Comparison of ENCODE assay signal across 3 cellular contexts in the genomic region with DNA sequence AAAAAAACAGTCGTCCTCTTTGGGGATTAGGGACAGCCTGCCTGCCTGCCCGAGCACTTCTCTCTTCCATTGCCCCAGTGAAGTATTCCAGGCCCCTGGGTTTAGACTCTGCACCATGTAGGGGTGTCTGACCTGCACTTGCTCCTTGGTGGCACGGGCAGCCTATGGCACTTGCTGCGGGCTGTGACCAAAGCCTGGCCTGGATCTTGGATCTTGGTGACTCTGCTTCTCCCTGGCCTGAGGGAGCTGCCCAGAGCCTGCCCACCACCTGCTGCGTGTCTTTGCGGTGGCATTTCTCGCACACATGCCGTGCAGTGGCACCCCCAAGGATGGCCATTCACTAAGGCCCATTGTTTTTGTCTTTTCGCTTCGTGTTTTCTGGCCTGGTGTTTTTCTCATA.
A peak's percentile ranks its signal among the peaks of the same experiment; 100 is the strongest.
TF ChIP-seq lines count a peak whose summit lies in the region.

No MANE protein-coding gene starts in this region.

TF ChIP-seq in SK-N-SH treated with all-trans-retinoic acid at 6 μM for 48 hours, 23 proteins besides CTCF, POLR2A, EP300 and RAD21:
- TF ChIP-seq, protein P1, sequence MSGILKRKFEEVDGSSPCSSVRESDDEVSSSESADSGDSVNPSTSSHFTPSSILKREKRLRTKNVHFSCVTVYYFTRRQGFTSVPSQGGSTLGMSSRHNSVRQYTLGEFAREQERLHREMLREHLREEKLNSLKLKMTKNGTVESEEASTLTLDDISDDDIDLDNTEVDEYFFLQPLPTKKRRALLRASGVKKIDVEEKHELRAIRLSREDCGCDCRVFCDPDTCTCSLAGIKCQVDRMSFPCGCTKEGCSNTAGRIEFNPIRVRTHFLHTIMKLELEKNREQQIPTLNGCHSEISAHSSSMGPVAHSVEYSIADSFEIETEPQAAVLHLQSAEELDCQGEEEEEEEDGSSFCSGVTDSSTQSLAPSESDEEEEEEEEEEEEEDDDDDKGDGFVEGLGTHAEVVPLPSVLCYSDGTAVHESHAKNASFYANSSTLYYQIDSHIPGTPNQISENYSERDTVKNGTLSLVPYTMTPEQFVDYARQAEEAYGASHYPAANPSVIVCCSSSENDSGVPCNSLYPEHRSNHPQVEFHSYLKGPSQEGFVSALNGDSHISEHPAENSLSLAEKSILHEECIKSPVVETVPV (CRISPR knock-in tag; IDR thresholded peaks at IDR 0.05) = no peak
- no peak for TF ChIP-seq ZFP30 (CRISPR knock-in tag; IDR thresholded peaks at IDR 0.05)
- no peak for TF ChIP-seq TCF4 (CRISPR knock-in tag; IDR thresholded peaks at IDR 0.05; ENCODE audit: borderline replicate concordance)
- no peak for TF ChIP-seq PPARA (CRISPR knock-in tag; IDR thresholded peaks at IDR 0.05; ENCODE audit: borderline replicate concordance)
- TF ChIP-seq SNAI2 (CRISPR knock-in tag; IDR thresholded peaks at IDR 0.05) = no peak
- TF ChIP-seq ZC3H10 (CRISPR knock-in tag; IDR thresholded peaks at IDR 0.05) = no peak
- TF ChIP-seq, protein P2, sequence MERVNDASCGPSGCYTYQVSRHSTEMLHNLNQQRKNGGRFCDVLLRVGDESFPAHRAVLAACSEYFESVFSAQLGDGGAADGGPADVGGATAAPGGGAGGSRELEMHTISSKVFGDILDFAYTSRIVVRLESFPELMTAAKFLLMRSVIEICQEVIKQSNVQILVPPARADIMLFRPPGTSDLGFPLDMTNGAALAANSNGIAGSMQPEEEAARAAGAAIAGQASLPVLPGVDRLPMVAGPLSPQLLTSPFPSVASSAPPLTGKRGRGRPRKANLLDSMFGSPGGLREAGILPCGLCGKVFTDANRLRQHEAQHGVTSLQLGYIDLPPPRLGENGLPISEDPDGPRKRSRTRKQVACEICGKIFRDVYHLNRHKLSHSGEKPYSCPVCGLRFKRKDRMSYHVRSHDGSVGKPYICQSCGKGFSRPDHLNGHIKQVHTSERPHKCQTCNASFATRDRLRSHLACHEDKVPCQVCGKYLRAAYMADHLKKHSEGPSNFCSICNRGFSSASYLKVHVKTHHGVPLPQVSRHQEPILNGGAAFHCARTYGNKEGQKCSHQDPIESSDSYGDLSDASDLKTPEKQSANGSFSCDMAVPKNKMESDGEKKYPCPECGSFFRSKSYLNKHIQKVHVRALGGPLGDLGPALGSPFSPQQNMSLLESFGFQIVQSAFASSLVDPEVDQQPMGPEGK (CRISPR knock-in tag; IDR thresholded peaks at IDR 0.05; ENCODE audit: borderline replicate concordance) = no peak
- TF ChIP-seq, protein P3, sequence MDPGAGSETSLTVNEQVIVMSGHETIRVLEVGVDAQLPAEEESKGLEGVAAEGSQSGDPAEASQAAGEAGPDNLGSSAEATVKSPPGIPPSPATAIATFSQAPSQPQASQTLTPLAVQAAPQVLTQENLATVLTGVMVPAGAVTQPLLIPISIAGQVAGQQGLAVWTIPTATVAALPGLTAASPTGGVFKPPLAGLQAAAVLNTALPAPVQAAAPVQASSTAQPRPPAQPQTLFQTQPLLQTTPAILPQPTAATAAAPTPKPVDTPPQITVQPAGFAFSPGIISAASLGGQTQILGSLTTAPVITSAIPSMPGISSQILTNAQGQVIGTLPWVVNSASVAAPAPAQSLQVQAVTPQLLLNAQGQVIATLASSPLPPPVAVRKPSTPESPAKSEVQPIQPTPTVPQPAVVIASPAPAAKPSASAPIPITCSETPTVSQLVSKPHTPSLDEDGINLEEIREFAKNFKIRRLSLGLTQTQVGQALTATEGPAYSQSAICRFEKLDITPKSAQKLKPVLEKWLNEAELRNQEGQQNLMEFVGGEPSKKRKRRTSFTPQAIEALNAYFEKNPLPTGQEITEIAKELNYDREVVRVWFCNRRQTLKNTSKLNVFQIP (CRISPR knock-in tag; IDR thresholded peaks at IDR 0.05; ENCODE audit: borderline replicate concordance, low read depth) = no peak
- TF ChIP-seq CSDC2 (CRISPR knock-in tag; IDR thresholded peaks at IDR 0.05) = no peak
- no peak for TF ChIP-seq ZNF70 (CRISPR knock-in tag; IDR thresholded peaks at IDR 0.05)

TF ChIP-seq in SK-N-SH, 30 proteins besides CTCF, POLR2A, EP300 and RAD21:
- TF ChIP-seq POLR2AphosphoS5 (IDR thresholded peaks at IDR 0.05; ENCODE audit: low read depth, low read length) (no peak), GABPA (IDR thresholded peaks at IDR 0.05; ENCODE audit: low read depth) (no peak), NRF1 (IDR thresholded peaks at IDR 0.05; ENCODE audit: low read depth, low read length) (no peak), ELF1 (IDR thresholded peaks at IDR 0.05) (no peak), SIN3A (IDR thresholded peaks at IDR 0.05; ENCODE audit: borderline replicate concordance, low read depth, low read length) (no peak), TEAD4 (IDR thresholded peaks at IDR 0.05; ENCODE audit: borderline replicate concordance, insufficient read depth) (no peak), CHD2 (IDR thresholded peaks at IDR 0.05; ENCODE audit: low read length, partially characterized antibody) (no peak), FOSL2 (IDR thresholded peaks at IDR 0.05; ENCODE audit: borderline replicate concordance, low read depth) (no peak), YY1 (IDR thresholded peaks at IDR 0.05; ENCODE audit: low read depth) (no peak), NFIC (IDR thresholded peaks at IDR 0.05; ENCODE audit: borderline replicate concordance) (no peak), JUND (IDR thresholded peaks at IDR 0.05) (no peak), RCOR1 (IDR thresholded peaks at IDR 0.05; ENCODE audit: low read length) (no peak), SMC3 (IDR thresholded peaks at IDR 0.05; ENCODE audit: low read depth, low read length) (no peak), GATA2 (CRISPR knock-in tag; IDR thresholded peaks at IDR 0.05) (no peak), TAF1 (IDR thresholded peaks at IDR 0.05; ENCODE audit: borderline replicate concordance, low read depth, low read length) (no peak)
- TF ChIP-seq, protein P4, sequence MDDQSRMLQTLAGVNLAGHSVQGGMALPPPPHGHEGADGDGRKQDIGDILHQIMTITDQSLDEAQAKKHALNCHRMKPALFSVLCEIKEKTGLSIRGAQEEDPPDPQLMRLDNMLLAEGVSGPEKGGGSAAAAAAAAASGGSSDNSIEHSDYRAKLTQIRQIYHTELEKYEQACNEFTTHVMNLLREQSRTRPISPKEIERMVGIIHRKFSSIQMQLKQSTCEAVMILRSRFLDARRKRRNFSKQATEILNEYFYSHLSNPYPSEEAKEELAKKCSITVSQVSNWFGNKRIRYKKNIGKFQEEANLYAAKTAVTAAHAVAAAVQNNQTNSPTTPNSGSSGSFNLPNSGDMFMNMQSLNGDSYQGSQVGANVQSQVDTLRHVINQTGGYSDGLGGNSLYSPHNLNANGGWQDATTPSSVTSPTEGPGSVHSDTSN (IDR thresholded peaks at IDR 0.05) = no peak
- TF ChIP-seq, protein P5, sequence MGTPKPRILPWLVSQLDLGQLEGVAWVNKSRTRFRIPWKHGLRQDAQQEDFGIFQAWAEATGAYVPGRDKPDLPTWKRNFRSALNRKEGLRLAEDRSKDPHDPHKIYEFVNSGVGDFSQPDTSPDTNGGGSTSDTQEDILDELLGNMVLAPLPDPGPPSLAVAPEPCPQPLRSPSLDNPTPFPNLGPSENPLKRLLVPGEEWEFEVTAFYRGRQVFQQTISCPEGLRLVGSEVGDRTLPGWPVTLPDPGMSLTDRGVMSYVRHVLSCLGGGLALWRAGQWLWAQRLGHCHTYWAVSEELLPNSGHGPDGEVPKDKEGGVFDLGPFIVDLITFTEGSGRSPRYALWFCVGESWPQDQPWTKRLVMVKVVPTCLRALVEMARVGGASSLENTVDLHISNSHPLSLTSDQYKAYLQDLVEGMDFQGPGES (IDR thresholded peaks at IDR 0.05; ENCODE audit: low read depth, low read length) = no peak
- TF ChIP-seq, protein P6, sequence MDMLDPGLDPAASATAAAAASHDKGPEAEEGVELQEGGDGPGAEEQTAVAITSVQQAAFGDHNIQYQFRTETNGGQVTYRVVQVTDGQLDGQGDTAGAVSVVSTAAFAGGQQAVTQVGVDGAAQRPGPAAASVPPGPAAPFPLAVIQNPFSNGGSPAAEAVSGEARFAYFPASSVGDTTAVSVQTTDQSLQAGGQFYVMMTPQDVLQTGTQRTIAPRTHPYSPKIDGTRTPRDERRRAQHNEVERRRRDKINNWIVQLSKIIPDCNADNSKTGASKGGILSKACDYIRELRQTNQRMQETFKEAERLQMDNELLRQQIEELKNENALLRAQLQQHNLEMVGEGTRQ (IDR thresholded peaks at IDR 0.05; ENCODE audit: borderline replicate concordance, low read depth, low read length) = no peak

TF ChIP-seq in H1, 55 proteins besides CTCF, POLR2A, EP300 and RAD21:
- TF ChIP-seq, protein P7, sequence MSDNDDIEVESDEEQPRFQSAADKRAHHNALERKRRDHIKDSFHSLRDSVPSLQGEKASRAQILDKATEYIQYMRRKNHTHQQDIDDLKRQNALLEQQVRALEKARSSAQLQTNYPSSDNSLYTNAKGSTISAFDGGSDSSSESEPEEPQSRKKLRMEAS (IDR thresholded peaks at IDR 0.05) = 0 out of 2 replicates have a peak, but pooled peaks have one; percentile 6
- TF ChIP-seq SIRT6 (IDR thresholded peaks at IDR 0.05; ENCODE audit: low read length) (no peak), SP1 (IDR thresholded peaks at IDR 0.05; ENCODE audit: low read depth, low read length) (peak; percentile 92), TCF12 (IDR thresholded peaks at IDR 0.05; ENCODE audit: low read depth, low read length) (no peak), KDM5A (IDR thresholded peaks at IDR 0.05; ENCODE audit: low read length) (no peak)
